In the genomic region with DNA sequence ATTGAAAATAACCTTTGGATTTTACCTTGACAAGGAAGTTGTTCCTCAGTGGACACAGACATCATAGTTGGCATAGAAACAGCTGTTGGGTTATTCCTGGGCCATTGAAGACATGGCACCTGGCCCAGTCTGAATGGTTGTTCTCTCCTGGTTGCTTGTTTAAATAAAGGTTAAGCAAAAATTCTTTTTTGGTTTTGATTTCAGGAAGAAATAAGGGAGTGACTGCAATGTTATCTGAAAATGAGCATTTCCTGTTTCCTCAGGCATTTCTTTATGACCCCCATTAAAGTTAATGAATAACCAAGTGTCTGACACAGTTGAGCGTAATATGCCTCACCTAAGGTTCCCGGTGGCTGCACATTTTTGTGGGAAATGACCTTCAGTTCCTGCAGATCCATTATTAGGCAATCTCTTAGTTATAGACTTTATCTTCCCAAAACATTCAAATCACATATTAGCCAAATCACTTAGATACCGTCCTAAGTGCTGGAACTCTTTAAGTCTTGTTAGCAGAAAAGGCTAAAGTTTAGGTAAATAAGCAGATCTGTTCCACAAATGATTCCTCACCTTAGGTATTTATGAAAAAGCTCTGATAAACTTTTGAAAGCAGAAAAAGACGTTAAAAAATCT, we compare ENCODE assay signal across 15 cellular contexts.
DNase-seq lines count a peak whose midpoint lies in the region; ATAC-seq and TF ChIP-seq lines count a peak whose summit lies in the region.
"Had no signal": no experiment of that assay in that cellular context is flagged by ENCODE, and none has a peak within 500 bp of the region (broad histone marks: within the 10 kb centered on the region; RNA-seq: fewer than 3 reads in every experiment).

No MANE protein-coding gene starts in this region.

- no peaks in the 10 kb centered on the region for H3K4me1 ChIP-seq in lung (ENCODE audit: control insufficient read depth in 2 of 2, insufficient read depth in 2 of 2, low read length in 2 of 2)
- H3K4me1 ChIP-seq: BLaER1 treated with 17β-estradiol and CSF1 and Interleukin-3, amounts not matched to agents 10 nM and 100 nM; HAP-1 had no signal

- H3K9me3 ChIP-seq in lung (ENCODE audit: control insufficient read depth in 2 of 2, insufficient read depth in 1 of 2, low read length in 1 of 2): peaks cover 0 to 6% of the 10 kb centered on the region in 2 donors
- H3K9me3 ChIP-seq: HAP-1 had no signal

- no peaks in the 10 kb centered on the region for H3K4me1 Mint-ChIP-seq in natural killer cell treated with Interleukin-12 subunit alpha and Interleukin-12 subunit beta and Interleukin-15 and Interleukin-18, amount 100 ng/mL, for 72 hours (ENCODE audit: low read depth in 2 of 2)
- H3K4me1 Mint-ChIP-seq: activated naive CD4-positive, alpha-beta T cell treated with anti-CD3 and anti-CD28 coated beads, Interleukin-2, amount 50 U/mL, for 24 hours; T-cell had no signal

- ATAC-seq in lung (ENCODE audit: insufficient read depth, low FRiP score): peak; percentile 61
- ATAC-seq in HG02763 (IDR thresholded peaks at IDR 0.05; ENCODE audit: unreplicated experiment): no peak
- no peak for ATAC-seq in natural killer cell treated with Interleukin-12 subunit alpha and Interleukin-12 subunit beta and Interleukin-15 and Interleukin-18, amount 100 ng/mL, for 72 hours
- ATAC-seq: T-cell had no signal

- DNase-seq in COLO668 (lab: John Stamatoyannopoulos, UW; ENCODE audit: unreplicated experiment) (peak; percentile 63), NCI-H1092 (lab: John Stamatoyannopoulos, UW) (peak; percentile 11), choroid plexus epithelial cell (ENCODE audit: low read depth) (peak; percentile 27), lung (ENCODE audit: low spot score) (peak; percentile 87), T-helper 9 cell (no peak), GM19238 (ENCODE audit: insufficient read length, low spot score) (no peak)
- DNase-seq in natural killer cell treated with Interleukin-12 subunit alpha and Interleukin-12 subunit beta and Interleukin-15 and Interleukin-18, amount 100 ng/mL, for 72 hours (ENCODE audit: low spot score): no peak
- DNase-seq: activated CD4-positive, alpha-beta memory T cell treated with anti-CD3 and anti-CD28 coated beads for 36 hours; hypothalamus; stimulated activated CD4-positive, alpha-beta T cell treated with anti-CD3 and anti-CD28 coated beads, Interleukin-4, amount 100 ng/mL, for 24 hours; T-cell had no signal

- H3K36me3 Mint-ChIP-seq in natural killer cell treated with Interleukin-12 subunit alpha and Interleukin-12 subunit beta and Interleukin-15 and Interleukin-18, amount 100 ng/mL, for 72 hours: peaks cover 15% of the 10 kb centered on the region
- H3K36me3 Mint-ChIP-seq: activated CD4-positive, alpha-beta memory T cell treated with anti-CD3 and anti-CD28 coated beads for 36 hours; activated naive CD4-positive, alpha-beta T cell treated with anti-CD3 and anti-CD28 coated beads, Interleukin-2, amount 50 U/mL, for 24 hours; T-cell had no signal

- H3K4me3 Mint-ChIP-seq in natural killer cell treated with Interleukin-12 subunit alpha and Interleukin-12 subunit beta and Interleukin-15 and Interleukin-18, amount 100 ng/mL, for 72 hours: no peak overlapping the region
- H3K4me3 Mint-ChIP-seq: activated CD4-positive, alpha-beta memory T cell treated with anti-CD3 and anti-CD28 coated beads for 36 hours; activated naive CD4-positive, alpha-beta T cell treated with anti-CD3 and anti-CD28 coated beads, Interleukin-2, amount 50 U/mL, for 24 hours; T-cell had no signal

- no peaks in the 10 kb centered on the region for H3K36me3 ChIP-seq in lung (ENCODE audit: control insufficient read depth in 2 of 2, insufficient read depth in 2 of 2, low read length in 2 of 2)
- H3K36me3 ChIP-seq: BLaER1 treated with 17β-estradiol and CSF1 and Interleukin-3, amounts not matched to agents 10 nM and 100 nM; HAP-1 had no signal

- H3K27ac ChIP-seq in lung (ENCODE audit: low read depth in 1 of 2, low read length in 1 of 2): no peak overlapping the region
- H3K27ac ChIP-seq: BLaER1 treated with 17β-estradiol and CSF1 and Interleukin-3, amounts not matched to agents 10 nM and 100 nM had no signal

- H3K4me3 ChIP-seq in choroid plexus epithelial cell (ENCODE audit: low read depth, low read length) (no peak overlapping the region), lung (no peak overlapping the region)
- H3K4me3 ChIP-seq: BLaER1 treated with 17β-estradiol and CSF1 and Interleukin-3, amounts not matched to agents 10 nM and 100 nM; HAP-1 had no signal

- peaks cover 25% of the 10 kb centered on the region for H3K9me3 Mint-ChIP-seq in natural killer cell treated with Interleukin-12 subunit alpha and Interleukin-12 subunit beta and Interleukin-15 and Interleukin-18, amount 100 ng/mL, for 72 hours

- no peak for TF ChIP-seq CTCF in choroid plexus epithelial cell (conservative IDR thresholded peaks at IDR 0.05; ENCODE audit: low read depth, low read length)
- TF ChIP-seq CTCF in lung (IDR thresholded peaks at IDR 0.05; ENCODE audit: control extremely low read depth, extremely low read depth): no peak

- H3K27me3 Mint-ChIP-seq in natural killer cell treated with Interleukin-12 subunit alpha and Interleukin-12 subunit beta and Interleukin-15 and Interleukin-18, amount 100 ng/mL, for 72 hours: no peaks in the 10 kb centered on the region
- H3K27me3 Mint-ChIP-seq: activated CD4-positive, alpha-beta memory T cell treated with anti-CD3 and anti-CD28 coated beads for 36 hours; activated naive CD4-positive, alpha-beta T cell treated with anti-CD3 and anti-CD28 coated beads, Interleukin-2, amount 50 U/mL, for 24 hours; T-cell had no signal

- H3K27me3 ChIP-seq in lung (ENCODE audit: control insufficient read depth, insufficient read depth): no peaks in the 10 kb centered on the region
- H3K27me3 ChIP-seq: BLaER1 treated with 17β-estradiol and CSF1 and Interleukin-3, amounts not matched to agents 10 nM and 100 nM had no signal

- 30 to 50% methylated on average over 4 of the region's 4 CpGs for WGBS in lung, 2 donors

- H3K27ac Mint-ChIP-seq in natural killer cell treated with Interleukin-12 subunit alpha and Interleukin-12 subunit beta and Interleukin-15 and Interleukin-18, amount 100 ng/mL, for 72 hours: no peak overlapping the region
- H3K27ac Mint-ChIP-seq: activated CD4-positive, alpha-beta memory T cell treated with anti-CD3 and anti-CD28 coated beads for 36 hours; activated naive CD4-positive, alpha-beta T cell treated with anti-CD3 and anti-CD28 coated beads, Interleukin-2, amount 50 U/mL, for 24 hours; T-cell had no signal

Comparison
In these comparisons a context has a peak if more than half of its experiments do, and no peak if none do; other contexts are left out.
1. DNase-seq: peak in COLO668 (single experiment), NCI-H1092 (single experiment), choroid plexus epithelial cell (single experiment) and lung (single experiment); none in natural killer cell treated with Interleukin-12 subunit alpha and Interleukin-12 subunit beta and Interleukin-15 and Interleukin-18, amount 100 ng/mL, for 72 hours (single experiment), T-helper 9 cell (single experiment) and GM19238 (single experiment).